Comparison of ENCODE assay signal across 16 cellular contexts in genomic region chr4:16843831-16844508, GRCh38. TPM values are rescaled to one million over a fixed set of nuclear protein-coding genes. Genes with fewer than 3 reads are reported as not detected.
DNase-seq lines count a peak whose midpoint lies in the region; ATAC-seq and TF ChIP-seq lines count a peak whose summit lies in the region.
"Had no signal": no experiment of that assay in that cellular context is flagged by ENCODE, and none has a peak within 500 bp of the region (broad histone marks: within the 10 kb centered on the region; RNA-seq: fewer than 3 reads in every experiment).

No MANE protein-coding gene starts in this region.

- ATAC-seq in effector memory CD8-positive, alpha-beta T cell (replicated peaks) = no peak
- ATAC-seq: stimulated activated naive CD8-positive, alpha-beta T cell treated with anti-CD3 and anti-CD28 coated beads, Interleukin-15, amount 100 ng/mL, for 72 hours had no signal

- H4K20me1 ChIP-seq in mammary epithelial cell (ENCODE audit: insufficient read depth, low read length) = no peaks in the 10 kb centered on the region

- POLR2A ChIA-PET in MCF 10A (lab: Yijun Ruan, JAX) = no interaction called here

- no peak overlapping the region for H2AFZ ChIP-seq in mammary epithelial cell (ENCODE audit: low read depth, low read length)

- intact Hi-C loops in MCF 10A (cut with micrococcal nuclease) = no loop called here
- intact Hi-C loops in mammary epithelial cell (cut with micrococcal nuclease) = no loop called here
- intact Hi-C loops in uterus (cut with DNase I; ENCODE audit: low total_unique reads) = no loop called here

- BruUV-seq in MCF 10A (replicated peaks; lab: Mats Ljungman, UMichigan) (no TSS peak), mammary epithelial cell (replicated peaks; lab: Mats Ljungman, UMichigan) (no TSS peak)

- H3K4me3 Mint-ChIP-seq in MCF 10A (ENCODE audit: unreplicated experiment) = no peak overlapping the region
- no peak overlapping the region for H3K4me3 Mint-ChIP-seq in effector memory CD8-positive, alpha-beta T cell
- H3K4me3 Mint-ChIP-seq in glutamatergic neuron (ENCODE audit: unreplicated experiment) = no peak overlapping the region
- H3K4me3 Mint-ChIP-seq: activated T-helper 1 cell treated with anti-CD3 and anti-CD28 coated beads, Interleukin-12 subunit alpha, Interleukin-12 subunit beta, Interleukin-2, Interleukin-4 antibody, amounts not matched to agents 30 ng/mL and 10 ng/mL and 1 ng/mL, durations not matched to agents 14 hours and 24 hours and 36 hours; stimulated activated naive CD8-positive, alpha-beta T cell treated with anti-CD3 and anti-CD28 coated beads, Interleukin-15, amount 100 ng/mL, for 72 hours had no signal

- H3K4me2 ChIP-seq in mammary epithelial cell (ENCODE audit: insufficient read depth, low read depth, low read length) = no peak overlapping the region

- H3K36me3 Mint-ChIP-seq in MCF 10A (ENCODE audit: insufficient read depth, unreplicated experiment) (no peaks in the 10 kb centered on the region), glutamatergic neuron (ENCODE audit: unreplicated experiment) (no peaks in the 10 kb centered on the region)
- H3K36me3 Mint-ChIP-seq in effector memory CD8-positive, alpha-beta T cell (ENCODE audit: insufficient read depth) = no peaks in the 10 kb centered on the region

- in situ Hi-C loops in mammary epithelial cell (cut with MboI; ENCODE audit: low sequenced_read_pairs in 2 of 2) = no loop called here

- H3K4me1 ChIP-seq in mammary epithelial cell (ENCODE audit: insufficient read depth, low read length) (no peaks in the 10 kb centered on the region), right atrium auricular region (peaks cover 0 to 12% of the 10 kb centered on the region in 2 donors), uterus (no peaks in the 10 kb centered on the region)

- TF ChIP-seq CTCF in MCF 10A (IDR thresholded peaks at IDR 0.05; ENCODE audit: unreplicated experiment) = no peak
- no peak for TF ChIP-seq CTCF in mammary epithelial cell (conservative IDR thresholded peaks at IDR 0.05 in 1 of 2, IDR thresholded peaks at IDR 0.05 in 1 of 2; ENCODE audit: extremely low read depth in 1 of 2, insufficient read depth in 1 of 2, low read depth in 1 of 2, low read length in 2 of 2)
- TF ChIP-seq CTCF in WI38 (IDR thresholded peaks at IDR 0.05; ENCODE audit: low read depth, low read length) = no peak
- no peak for TF ChIP-seq CTCF in right atrium auricular region (IDR thresholded peaks at IDR 0.05)
- TF ChIP-seq CTCF in uterus (IDR thresholded peaks at IDR 0.05) = no peak
- no peak for TF ChIP-seq CTCF in glutamatergic neuron (IDR thresholded peaks at IDR 0.05; ENCODE audit: partially characterized antibody, unreplicated experiment)

- dilution Hi-C loops in mammary epithelial cell (cut with HindIII; ENCODE audit: low sequenced_read_pairs) = no loop called here

- no peaks in the 10 kb centered on the region for H3K79me2 ChIP-seq in mammary epithelial cell (ENCODE audit: insufficient read depth, low read length)

- CTCF ChIA-PET in MCF 10A (lab: Yijun Ruan, JAX) (interaction anchor here (0.6 kb wide), 1 partner anchor 36 kb away, joined by 3 read pairs; no protein-coding TSS in a partner anchor), mammary epithelial cell (lab: Charles Lee; ENCODE audit: low non-redundant PET) (no interaction called here)

- H3K9ac ChIP-seq in mammary epithelial cell (ENCODE audit: insufficient read depth, low read length) = no peak overlapping the region

- H3K4me3 ChIP-seq in mammary epithelial cell (replicated peaks in 1 of 3; ENCODE audit: insufficient read depth in 1 of 3, low read depth in 2 of 3, low read length in 3 of 3) = no peak overlapping the region
- H3K4me3 ChIP-seq in WI38 (ENCODE audit: low read depth, low read length) = peak overlapping the region; percentile 24; the same call in 1 of the 2 replicates
- H3K4me3 ChIP-seq in right atrium auricular region = no peak overlapping the region
- H3K4me3 ChIP-seq in uterus = no peak overlapping the region
- H3K4me3 ChIP-seq: cardiac muscle cell had no signal

- 93% methylated on average over 3 of the region's 6 CpGs for WGBS in mammary epithelial cell (ENCODE audit: low coverage, missing lambda C conversion rate)

- H3K27ac ChIP-seq in mammary epithelial cell (ENCODE audit: insufficient read depth, low read depth, low read length) = no peak overlapping the region
- H3K27ac ChIP-seq in right atrium auricular region = peak overlapping the region; percentile 17 to 33
- H3K27ac ChIP-seq in uterus = peak overlapping the region; percentile 4 to 55

- peaks cover 7% of the 10 kb centered on the region for H3K4me1 Mint-ChIP-seq in MCF 10A (ENCODE audit: insufficient read depth, unreplicated experiment)
- no peaks in the 10 kb centered on the region for H3K4me1 Mint-ChIP-seq in effector memory CD8-positive, alpha-beta T cell (ENCODE audit: low read depth in 2 of 2)
- peaks cover 14% of the 10 kb centered on the region for H3K4me1 Mint-ChIP-seq in glutamatergic neuron (ENCODE audit: low read depth, unreplicated experiment)
- H3K4me1 Mint-ChIP-seq: stimulated activated naive CD8-positive, alpha-beta T cell treated with anti-CD3 and anti-CD28 coated beads, Interleukin-15, amount 100 ng/mL, for 72 hours had no signal

- H3K36me3 ChIP-seq in mammary epithelial cell (ENCODE audit: insufficient read depth, low read length) (no peaks in the 10 kb centered on the region), right atrium auricular region (no peaks in the 10 kb centered on the region), uterus (no peaks in the 10 kb centered on the region)
- H3K36me3 ChIP-seq: cardiac muscle cell had no signal

- no peaks in the 10 kb centered on the region for H3K9me3 Mint-ChIP-seq in MCF 10A (ENCODE audit: unreplicated experiment)
- H3K9me3 Mint-ChIP-seq in effector memory CD8-positive, alpha-beta T cell = no peaks in the 10 kb centered on the region
- H3K9me3 Mint-ChIP-seq in glutamatergic neuron (ENCODE audit: unreplicated experiment) = no peaks in the 10 kb centered on the region
- H3K9me3 Mint-ChIP-seq: activated T-helper 1 cell treated with anti-CD3 and anti-CD28 coated beads, Interleukin-12 subunit alpha, Interleukin-12 subunit beta, Interleukin-2, Interleukin-4 antibody, amounts not matched to agents 30 ng/mL and 10 ng/mL and 1 ng/mL, durations not matched to agents 14 hours and 24 hours and 36 hours; stimulated activated naive CD8-positive, alpha-beta T cell treated with anti-CD3 and anti-CD28 coated beads, Interleukin-15, amount 100 ng/mL, for 72 hours had no signal

- H3K27me3 ChIP-seq in mammary epithelial cell (ENCODE audit: insufficient read depth, low read length) = no peaks in the 10 kb centered on the region
- H3K27me3 ChIP-seq in right atrium auricular region = no peaks in the 10 kb centered on the region
- H3K27me3 ChIP-seq in uterus = no peaks in the 10 kb centered on the region
- H3K27me3 ChIP-seq: cardiac muscle cell had no signal

- no peaks in the 10 kb centered on the region for H3K9me3 ChIP-seq in mammary epithelial cell (replicated peaks; ENCODE audit: insufficient read depth, low read length)
- no peaks in the 10 kb centered on the region for H3K9me3 ChIP-seq in right atrium auricular region
- no peaks in the 10 kb centered on the region for H3K9me3 ChIP-seq in uterus

- no peak for TF ChIP-seq POLR2A in uterus (IDR thresholded peaks at IDR 0.05)

- H3K27ac Mint-ChIP-seq in MCF 10A (ENCODE audit: low read depth, unreplicated experiment) (no peak overlapping the region), glutamatergic neuron (ENCODE audit: unreplicated experiment) (no peak overlapping the region)
- H3K27ac Mint-ChIP-seq in effector memory CD8-positive, alpha-beta T cell = no peak overlapping the region
- H3K27ac Mint-ChIP-seq: activated T-helper 1 cell treated with anti-CD3 and anti-CD28 coated beads, Interleukin-12 subunit alpha, Interleukin-12 subunit beta, Interleukin-2, Interleukin-4 antibody, amounts not matched to agents 30 ng/mL and 10 ng/mL and 1 ng/mL, durations not matched to agents 14 hours and 24 hours and 36 hours had no signal

- peaks cover 9% of the 10 kb centered on the region for H3K27me3 Mint-ChIP-seq in MCF 10A (ENCODE audit: insufficient read depth, unreplicated experiment)
- peaks cover 0 to 6% of the 10 kb centered on the region in 2 donors for H3K27me3 Mint-ChIP-seq in effector memory CD8-positive, alpha-beta T cell
- peaks cover 2% of the 10 kb centered on the region for H3K27me3 Mint-ChIP-seq in glutamatergic neuron (ENCODE audit: unreplicated experiment)

- peak; percentile 54 for DNase-seq in MCF 10A (ENCODE audit: unreplicated experiment)
- no peak for DNase-seq in mammary epithelial cell
- no peak for DNase-seq in right atrium auricular region (ENCODE audit: low spot score)
- no peak for DNase-seq in uterus
- DNase-seq in effector memory CD8-positive, alpha-beta T cell = no peak
- DNase-seq in glutamatergic neuron = no peak
- no peak for DNase-seq in stimulated activated CD4-positive, alpha-beta T cell treated with anti-CD3 and anti-CD28 coated beads, Interleukin-2, amount 100 ng/mL, for 48 hours
- DNase-seq: activated CD4-positive, CD25-positive, alpha-beta regulatory T cell treated with anti-CD3 and anti-CD28 coated beads, Interleukin-2, amount 50 U/mL, for 72 hours; KG1; NCI-H345; posterior cingulate gyrus; stimulated activated CD4-positive, alpha-beta T cell treated with anti-CD3 and anti-CD28 coated beads, Interleukin-4, amount 100 ng/mL, for 1 hour; stimulated activated naive CD8-positive, alpha-beta T cell treated with anti-CD3 and anti-CD28 coated beads, Interleukin-15, amount 100 ng/mL, for 72 hours had no signal

RNA-seq across cellular contexts. Expression of gene LDB2, which starts 54.5 kb away (rescaled TPM):
- total RNA-seq in MCF 10A (2022) (not detected in 2 replicates), mammary epithelial cell (not detected), right atrium auricular region (10 to 100 TPM; 35.2 to 64.4 TPM), uterus (100 to 1,000 TPM in 2 of 4 donors, 10 to 100 TPM in 2; 48.8 to 298 (median 152) TPM), glutamatergic neuron (ENCODE audit: unreplicated experiment) (3.1 TPM)
- polyA plus RNA-seq in mammary epithelial cell = not detected
- not detected for polyA minus RNA-seq in mammary epithelial cell
- total RNA-seq: activated T-helper 1 cell treated with anti-CD3 and anti-CD28 coated beads, Interleukin-12 subunit alpha, Interleukin-12 subunit beta, Interleukin-2, Interleukin-4 antibody, amounts not matched to agents 30 ng/mL and 10 ng/mL and 1 ng/mL, durations not matched to agents 14 hours and 24 hours and 36 hours had no signal
